Comparison of ENCODE assay signal across 8 cellular contexts in genomic region chr10:5889624-5890518, GRCh38.
DNase-seq lines count a peak whose midpoint lies in the region; ATAC-seq and TF ChIP-seq lines count a peak whose summit lies in the region.

Gene ANKRD16, minus strand, starts transcription at chr10:5889893. Its CDS starts 539 bp downstream, at chr10:5889354.
Gene FBH1, plus strand, starts transcription at chr10:5890243. Its CDS starts 103 bp downstream, at chr10:5890346.

- H3K9me3 Mint-ChIP-seq in central memory CD8-positive, alpha-beta T cell, result no peaks in the 10 kb centered on the region

- no peak for TF ChIP-seq CTCF in AG09319 (IDR thresholded peaks at IDR 0.05; ENCODE audit: low read depth, low read length)

- H3K36me3 Mint-ChIP-seq in central memory CD8-positive, alpha-beta T cell (ENCODE audit: insufficient read depth), result peaks cover 7% of the 10 kb centered on the region

- no peaks in the 10 kb centered on the region for H3K27me3 Mint-ChIP-seq in central memory CD8-positive, alpha-beta T cell

- DNase-seq in AG09319 (ENCODE audit: extremely low read depth, low read depth) (peak; percentile 100), NCI-H345 (lab: John Stamatoyannopoulos, UW) (peak; percentile 97), islet precursor cell (peak; percentile 99)
- DNase-seq in activated CD4-positive, CD25-positive, alpha-beta regulatory T cell treated with anti-CD3 and anti-CD28 coated beads, Interleukin-2, amount 50 U/mL, for 16 hours (ENCODE audit: low read depth, low spot score), result peak; percentile 90
- DNase-seq in central memory CD8-positive, alpha-beta T cell (ENCODE audit: low spot score in 2 of 2), result peak; percentile 93 to 96
- DNase-seq in stimulated activated CD4-positive, alpha-beta T cell treated with anti-CD3 and anti-CD28 coated beads, Interleukin-12 subunit alpha, Interleukin-12 subunit beta, amount 100 ng/mL, for 4 hours, result peak; percentile 98

- peak; percentile 82 for ATAC-seq in GM19025 (IDR thresholded peaks at IDR 0.05; ENCODE audit: low read depth, unreplicated experiment)
- ATAC-seq in HG03280 (IDR thresholded peaks at IDR 0.05; ENCODE audit: unreplicated experiment), result peak; percentile 87
- peak; percentile 88 for ATAC-seq in central memory CD8-positive, alpha-beta T cell (replicated peaks; ENCODE audit: extremely low read depth, poor library complexity, severe bottlenecking)

- peak within 1 kb of the TSS; percentile 75 for H3K27ac Mint-ChIP-seq in central memory CD8-positive, alpha-beta T cell (ENCODE audit: low read depth)

- peaks cover 51% of the 10 kb centered on the region for H3K4me1 Mint-ChIP-seq in central memory CD8-positive, alpha-beta T cell

- H3K4me3 Mint-ChIP-seq in central memory CD8-positive, alpha-beta T cell, result peak within 1 kb of the TSS; percentile 95

Comparison
In these comparisons a context has a peak if more than half of its experiments do, and no peak if none do; other contexts are left out.
1. Peak in every context shown above with its lines: DNase-seq and ATAC-seq.